ENCODE assay signal across 10 cellular contexts in the genomic region with DNA sequence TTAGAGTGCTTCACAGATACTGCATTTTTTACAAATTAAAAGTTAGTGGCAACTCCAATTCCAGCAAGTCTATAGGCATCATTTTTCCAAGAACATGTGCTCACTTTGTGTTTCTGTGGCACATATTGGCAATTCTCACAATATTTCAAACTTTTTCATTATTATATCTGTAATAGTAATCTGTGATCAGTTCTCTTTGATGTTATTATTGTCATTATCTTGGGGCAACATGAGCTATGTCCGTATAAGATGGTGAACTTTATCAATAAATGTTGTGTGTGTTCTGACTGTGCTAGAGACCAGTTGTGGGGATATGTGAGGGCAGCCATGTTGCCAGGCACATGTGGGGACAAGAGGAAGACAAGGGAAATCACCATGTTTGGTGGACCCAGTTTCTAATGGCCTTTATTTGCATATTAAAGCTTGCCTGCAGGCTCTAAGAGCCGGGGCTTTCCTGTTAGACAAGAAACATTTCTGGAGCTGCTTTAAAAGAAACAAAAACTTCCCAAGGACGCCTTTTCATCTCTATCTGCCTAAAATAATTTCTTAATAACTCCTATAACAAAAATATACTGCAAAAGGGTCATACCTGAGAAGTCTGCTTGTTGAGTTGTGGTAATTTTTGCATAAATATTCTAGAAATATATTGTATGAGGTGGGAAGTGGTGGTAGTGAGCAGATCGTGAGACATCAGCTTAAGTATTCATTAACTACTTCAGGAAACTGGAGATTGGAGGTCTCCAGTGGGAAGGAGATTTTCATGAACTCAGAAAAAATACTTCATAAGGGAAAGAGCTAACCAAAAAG. TPM values are rescaled to one million over a fixed set of nuclear protein-coding genes. Genes with fewer than 3 reads are reported as not detected.
DNase-seq lines count a peak whose midpoint lies in the region; ATAC-seq and TF ChIP-seq lines count a peak whose summit lies in the region.
"Had no signal": no experiment of that assay in that cellular context is flagged by ENCODE, and none has a peak within 500 bp of the region (broad histone marks: within the 10 kb centered on the region; RNA-seq: fewer than 3 reads in every experiment).

No MANE protein-coding gene starts in this region.

- peak; percentile 100 for ATAC-seq in GM19372 (IDR thresholded peaks at IDR 0.05; ENCODE audit: low read depth, unreplicated experiment)
- ATAC-seq in HG02884 (IDR thresholded peaks at IDR 0.05; ENCODE audit: unreplicated experiment): peak; percentile 99
- no peak for ATAC-seq in psoas muscle
- ATAC-seq: left ventricle myocardium superior, right lobe of liver had no signal

- H3K4me2 ChIP-seq in DOHH2 (ENCODE audit: low read length): peak overlapping the region; percentile 55

- H3K9me3 Mint-ChIP-seq in progenitor cell of endocrine pancreas (ENCODE audit: low read depth): peaks cover 7% of the 10 kb centered on the region

- H3K4me1 ChIP-seq in DOHH2 (ENCODE audit: control insufficient read depth, low read length) (peaks cover 18% of the 10 kb centered on the region), HUES64 (ENCODE audit: insufficient read depth, low read length) (peaks cover 13% of the 10 kb centered on the region), psoas muscle (no peaks in the 10 kb centered on the region)
- H3K4me1 ChIP-seq: right lobe of liver had no signal

- DNase-seq in progenitor cell of endocrine pancreas (ENCODE audit: low spot score, unreplicated experiment): no peak
- no peak for DNase-seq in T1000 (lab: John Stamatoyannopoulos, UW)
- no peak for DNase-seq in psoas muscle
- no peak for DNase-seq in SK-N-DZ (ENCODE audit: low spot score)
- DNase-seq: left ventricle myocardium superior, right lobe of liver had no signal

- H3F3A ChIP-seq in DOHH2 (ENCODE audit: control insufficient read depth, insufficient read depth): no peaks in the 10 kb centered on the region

- 61% methylated on average over 3 of the region's 4 CpGs for WGBS in HUES64
- 69 to 75% (median 73%) methylated on average over 4 of the region's 4 CpGs for WGBS in psoas muscle, 3 donors

- H3K27me3 ChIP-seq in DOHH2 (ENCODE audit: control insufficient read depth, low read length) (no peaks in the 10 kb centered on the region), HUES64 (ENCODE audit: insufficient read depth, low read length) (no peaks in the 10 kb centered on the region), psoas muscle (ENCODE audit: insufficient read depth in 3 of 3, low read length in 2 of 3) (no peaks in the 10 kb centered on the region)
- H3K27me3 ChIP-seq: right lobe of liver had no signal

- no peaks in the 10 kb centered on the region for H3K4me1 Mint-ChIP-seq in progenitor cell of endocrine pancreas (ENCODE audit: low read depth)

- TF ChIP-seq CTCF in DOHH2 (IDR thresholded peaks at IDR 0.05; ENCODE audit: low read depth, low read length, poor library complexity, severe bottlenecking): no peak
- no peak for TF ChIP-seq CTCF in progenitor cell of endocrine pancreas (IDR thresholded peaks at IDR 0.05; ENCODE audit: unreplicated experiment)
- TF ChIP-seq CTCF in psoas muscle (IDR thresholded peaks at IDR 0.05): no peak

- no peaks in the 10 kb centered on the region for H3K27me3 Mint-ChIP-seq in progenitor cell of endocrine pancreas

- no peaks in the 10 kb centered on the region for H4K20me1 ChIP-seq in DOHH2 (ENCODE audit: control insufficient read depth, insufficient read depth, low read depth, low read length)

- H3K9me3 ChIP-seq in DOHH2 (ENCODE audit: control insufficient read depth, insufficient read depth, low read length): peaks cover 10% of the 10 kb centered on the region; the same call in 1 of the 2 replicates
- peaks cover 6% of the 10 kb centered on the region; the same call in 1 of the 2 replicates for H3K9me3 ChIP-seq in HUES64 (ENCODE audit: insufficient read depth, low read depth, low read length)
- H3K9me3 ChIP-seq in psoas muscle: no peaks in the 10 kb centered on the region
- H3K9me3 ChIP-seq: right lobe of liver had no signal

- H3K4me3 ChIP-seq in DOHH2 (ENCODE audit: low read length) (peak overlapping the region; percentile 38), HUES64 (ENCODE audit: low read length) (no peak overlapping the region), psoas muscle (no peak overlapping the region)
- H3K4me3 ChIP-seq: right lobe of liver had no signal

- no peak overlapping the region for H3K9ac ChIP-seq in HUES64 (ENCODE audit: low read depth, low read length)

- H3K9me2 ChIP-seq in DOHH2 (replicated peaks; ENCODE audit: control insufficient read depth, low read length): no peaks in the 10 kb centered on the region

- H3K27ac ChIP-seq in DOHH2 (ENCODE audit: low read depth, low read length) (peak overlapping the region; percentile 32), HUES64 (ENCODE audit: low read depth, low read length) (peak overlapping the region; percentile 3; the same call in 1 of the 2 replicates), psoas muscle (no peak overlapping the region)
- H3K27ac ChIP-seq: right lobe of liver had no signal

- H3K4me3 Mint-ChIP-seq in progenitor cell of endocrine pancreas (ENCODE audit: low read depth): no peak overlapping the region

- H3K36me3 ChIP-seq in DOHH2 (ENCODE audit: control insufficient read depth, low read length) (peaks cover 3% of the 10 kb centered on the region; the same call in 1 of the 2 replicates), HUES64 (ENCODE audit: insufficient read depth, low read length) (no peaks in the 10 kb centered on the region), psoas muscle (ENCODE audit: insufficient read depth in 1 of 2, low read depth in 1 of 2) (no peaks in the 10 kb centered on the region)

- H3K36me3 Mint-ChIP-seq in progenitor cell of endocrine pancreas (ENCODE audit: insufficient read depth): no peaks in the 10 kb centered on the region

- H3K79me2 ChIP-seq in DOHH2 (ENCODE audit: control insufficient read depth, low read length): no peaks in the 10 kb centered on the region; the same call in 1 of the 2 replicates

- intact Hi-C loops in psoas muscle (cut with DNase I): no loop called here

- H3K27ac Mint-ChIP-seq in progenitor cell of endocrine pancreas: no peak overlapping the region

RNA-seq across cellular contexts. Expression of gene KYNU, which starts 37.2 kb away (rescaled TPM):
- polyA plus RNA-seq in HUES64 (2013, experiment 1 of 2): 0.10 TPM
- polyA plus RNA-seq in HUES64 (2013, experiment 2 of 2): 0.51 TPM
- total RNA-seq in progenitor cell of endocrine pancreas (not detected in 2 replicates), psoas muscle (under 1 TPM; 0.17 to 0.69 (median 0.42) TPM)
- polyA plus RNA-seq in psoas muscle: under 1 TPM; 0.10 to 0.43 (median 0.11) TPM
- 0.49 and 1.9 TPM in 2 replicates for polyA plus RNA-seq in SK-N-DZ (2014; cell fraction: cytosol; rRNA removed)
- polyA plus RNA-seq in SK-N-DZ (2014; cell fraction: nucleus; rRNA removed): 0.11 TPM in 1 of 2 replicates, not detected in the other

Comparison
In these comparisons a context has a peak if more than half of its experiments do, and no peak if none do; other contexts are left out.
1. ATAC-seq: peak in GM19372 (single experiment) and HG02884 (single experiment); none in psoas muscle (0 of 4).